9 cellular contexts compared by ENCODE assay signal in genomic region chr14:35365130-35366047, GRCh38. TPM values are rescaled to one million over a fixed set of nuclear protein-coding genes. Genes with fewer than 3 reads are reported as not detected.
DNase-seq lines count a peak whose midpoint lies in the region; ATAC-seq, FAIRE-seq and TF ChIP-seq lines count a peak whose summit lies in the region.
"Had no signal": no experiment of that assay in that cellular context is flagged by ENCODE, and none has a peak within 500 bp of the region (broad histone marks: within the 10 kb centered on the region; RNA-seq: fewer than 3 reads in every experiment).

No MANE protein-coding gene starts in this region.

- no peak for DNase-seq in GM12891 (ENCODE audit: insufficient read length, low spot score)
- peak; percentile 62 for DNase-seq in MV-4-11 (lab: John Stamatoyannopoulos, UW)
- peak; percentile 78 for DNase-seq in activated T-cell treated with anti-CD3 and anti-CD28 coated beads for 48 hours (ENCODE audit: low read depth)
- peak; percentile 76 for DNase-seq in fibroblast of peridontal ligament (ENCODE audit: extremely low read depth)
- DNase-seq in posterior vena cava (ENCODE audit: low spot score), result peak; percentile 95
- DNase-seq in retina, result no peak

- FAIRE-seq in GM12891 (lab: Jason Lieb, UNC), result peak; percentile 56

- H3K27ac ChIP-seq in urinary bladder (ENCODE audit: low read depth), result peak overlapping the region; percentile 48
- H3K27ac ChIP-seq: HL-60 had no signal

- intact Hi-C loops in posterior vena cava (cut with DNase I), result no loop called here

- H3K36me3 ChIP-seq in urinary bladder (ENCODE audit: insufficient read depth), result no peaks in the 10 kb centered on the region

- WGBS in urinary bladder, result 62% methylated on average over 13 of the region's 13 CpGs

- TF ChIP-seq POLR2A in GM12891 (IDR thresholded peaks at IDR 0.05; ENCODE audit: low read depth, low read length), result no peak

- H3K4me3 ChIP-seq in urinary bladder (ENCODE audit: low read depth, low read length), result no peak overlapping the region

- peaks cover 2% of the 10 kb centered on the region for H3K4me1 ChIP-seq in urinary bladder (ENCODE audit: insufficient read depth)

- ATAC-seq in HG02840 (IDR thresholded peaks at IDR 0.05; ENCODE audit: low FRiP score, unreplicated experiment), result no peak

TF ChIP-seq in GM12891, 5 proteins besides CTCF, POLR2A, EP300 and RAD21:
- TF ChIP-seq POU2F2 (IDR thresholded peaks at IDR 0.05; ENCODE audit: low read depth, low read length) (no peak), PAX5 (IDR thresholded peaks at IDR 0.05; ENCODE audit: insufficient read depth, low read length, severe bottlenecking) (no peak), POLR2AphosphoS5 (IDR thresholded peaks at IDR 0.05; ENCODE audit: low read depth, low read length) (no peak), TAF1 (IDR thresholded peaks at IDR 0.05; ENCODE audit: low read depth, low read length) (no peak), SPI1 (IDR thresholded peaks at IDR 0.05; ENCODE audit: low read depth, low read length) (no peak)

RNA-seq across cellular contexts. Expression of gene NFKBIA, which starts 39.2 kb away (rescaled TPM):
- polyA plus RNA-seq in GM12891 (2012; ENCODE audit: low read depth, missing spikeins), result 204 TPM
- 100 to 1,000 TPM in 1 of 2 donors, 10 to 100 TPM in 1; 87.1 to 127 TPM for total RNA-seq in posterior vena cava
- 105 TPM for total RNA-seq in urinary bladder
- 202 TPM for polyA plus RNA-seq in urinary bladder

Comparison
In these comparisons a context has a peak if more than half of its experiments do, and no peak if none do; other contexts are left out.
1. DNase-seq: peak in MV-4-11 (single experiment), activated T-cell treated with anti-CD3 and anti-CD28 coated beads for 48 hours (single experiment), fibroblast of peridontal ligament (single experiment) and posterior vena cava (single experiment); none in GM12891 (single experiment) and retina (single experiment).